Comparison of ENCODE assay signal across 20 cellular contexts in genomic region chr12:116087399-116087798, GRCh38.
A peak's percentile ranks its signal among the peaks of the same experiment; 100 is the strongest.
DNase-seq lines count a peak whose midpoint lies in the region; ATAC-seq, FAIRE-seq and TF ChIP-seq lines count a peak whose summit lies in the region.
"Had no signal": no experiment of that assay in that cellular context is flagged by ENCODE, and none has a peak within 500 bp of the region (broad histone marks: within the 10 kb centered on the region; RNA-seq: fewer than 3 reads in every experiment).

No MANE protein-coding gene starts in this region.

- peak overlapping the region; percentile 52 to 61 for H3K4me3 Mint-ChIP-seq in activated T-cell treated with anti-CD3 and anti-CD28 coated beads, Interleukin-2, amount 50 U/mL, for 72 hours
- H3K4me3 Mint-ChIP-seq in nephron progenitor cell = no peak overlapping the region

- TF ChIP-seq CTCF in nephron progenitor cell (IDR thresholded peaks at IDR 0.05) = no peak
- TF ChIP-seq CTCF in coronary artery (IDR thresholded peaks at IDR 0.05) = no peak

- no peaks in the 10 kb centered on the region for H3K27me3 Mint-ChIP-seq in activated T-cell treated with anti-CD3 and anti-CD28 coated beads, Interleukin-2, amount 50 U/mL, for 72 hours (ENCODE audit: low read depth)
- no peaks in the 10 kb centered on the region for H3K27me3 Mint-ChIP-seq in nephron progenitor cell (ENCODE audit: low read depth, poor library complexity)

- no peaks in the 10 kb centered on the region for H3K9me3 Mint-ChIP-seq in activated T-cell treated with anti-CD3 and anti-CD28 coated beads, Interleukin-2, amount 50 U/mL, for 72 hours
- H3K9me3 Mint-ChIP-seq in nephron progenitor cell = no peaks in the 10 kb centered on the region

- ATAC-seq in activated CD4-positive, CD25-positive, alpha-beta regulatory T cell treated with anti-CD3 and anti-CD28 coated beads, Interleukin-2, amount 50 U/mL, for 24 hours = peak; percentile 20 to 25
- ATAC-seq in HG02981 (IDR thresholded peaks at IDR 0.05; ENCODE audit: unreplicated experiment) (peak; percentile 49), GM21390 (IDR thresholded peaks at IDR 0.05; ENCODE audit: unreplicated experiment) (no peak)
- peak; percentile 62 to 65 for ATAC-seq in activated T-cell treated with anti-CD3 and anti-CD28 coated beads, Interleukin-2, amount 50 U/mL, for 72 hours (replicated peaks in 1 of 2)
- ATAC-seq: psoas muscle had no signal

- H3K4me1 Mint-ChIP-seq in activated T-cell treated with anti-CD3 and anti-CD28 coated beads, Interleukin-2, amount 50 U/mL, for 72 hours (ENCODE audit: low read depth) = peaks cover 65% of the 10 kb centered on the region
- H3K4me1 Mint-ChIP-seq in nephron progenitor cell = peaks cover 48% of the 10 kb centered on the region

- peaks cover 0 to 2% of the 10 kb centered on the region in 2 donors for H3K36me3 Mint-ChIP-seq in activated T-cell treated with anti-CD3 and anti-CD28 coated beads, Interleukin-2, amount 50 U/mL, for 72 hours (ENCODE audit: insufficient read depth in 2 of 2)
- peaks cover 26% of the 10 kb centered on the region for H3K36me3 Mint-ChIP-seq in nephron progenitor cell (ENCODE audit: low read depth)

- no peak overlapping the region for H3K27ac ChIP-seq in coronary artery
- H3K27ac ChIP-seq: C4-2B, colonic mucosa, HL-60, psoas muscle, stomach had no signal

- DNase-seq in activated CD4-positive, CD25-positive, alpha-beta regulatory T cell treated with anti-CD3 and anti-CD28 coated beads, Interleukin-2, amount 50 U/mL, for 72 hours = no peak
- DNase-seq in activated T-cell treated with anti-CD3 and anti-CD28 coated beads, Interleukin-2, amount 50 U/mL, for 72 hours = peak in 1 of 2 donors; percentile 5
- DNase-seq in nephron progenitor cell (no peak), RCC 7860 (ENCODE audit: low spot score) (no peak), coronary artery (ENCODE audit: low spot score) (no peak)
- DNase-seq: activated CD4-positive, alpha-beta T cell treated with anti-CD3 and anti-CD28 coated beads, Interleukin-2, amount 50 U/mL, for 1 hour; activated effector memory CD4-positive, alpha-beta T cell treated with Interleukin-2 at 50 U/mL for 16 hours; colonic mucosa; DMS79; NCI-H146; NCI-H2227 treated with DMSO at 0.1 percent for 48 hours; psoas muscle; SHP77; stomach had no signal

- H3K27ac Mint-ChIP-seq in activated T-cell treated with anti-CD3 and anti-CD28 coated beads, Interleukin-2, amount 50 U/mL, for 72 hours = peak overlapping the region; percentile 5
- peak overlapping the region; percentile 63 for H3K27ac Mint-ChIP-seq in nephron progenitor cell

- FAIRE-seq in RCC 7860 (lab: Jason Lieb, UNC) = no peak
- FAIRE-seq: urothelium cell line had no signal

- no peak overlapping the region for H3K4me3 ChIP-seq in coronary artery
- H3K4me3 ChIP-seq: colonic mucosa, psoas muscle, stomach had no signal
